18 cellular contexts compared by ENCODE assay signal in genomic region chr3:29011441-29011840, GRCh38.
DNase-seq lines count a peak whose midpoint lies in the region; ATAC-seq and TF ChIP-seq lines count a peak whose summit lies in the region.
"Had no signal": no experiment of that assay in that cellular context is flagged by ENCODE, and none has a peak within 500 bp of the region (broad histone marks: within the 10 kb centered on the region; RNA-seq: fewer than 3 reads in every experiment).

No MANE protein-coding gene starts in this region.

- H3K27ac ChIP-seq in left ventricle myocardium inferior (replicated peaks) = no peak overlapping the region
- H3K27ac ChIP-seq: BLaER1, GM23248, HL-60 had no signal

- H3K36me3 ChIP-seq in left ventricle myocardium inferior = no peaks in the 10 kb centered on the region
- H3K36me3 ChIP-seq: BLaER1, HAP-1 had no signal

- H3K27me3 ChIP-seq in left ventricle myocardium inferior (ENCODE audit: low read depth) = no peaks in the 10 kb centered on the region
- H3K27me3 ChIP-seq: BLaER1 had no signal

- H3K4me1 ChIP-seq in left ventricle myocardium inferior = no peaks in the 10 kb centered on the region
- H3K4me1 ChIP-seq: BLaER1, HAP-1 had no signal

- no peaks in the 10 kb centered on the region for H3K9me3 ChIP-seq in left ventricle myocardium inferior (replicated peaks)
- H3K9me3 ChIP-seq: BLaER1, HAP-1 had no signal

- TF ChIP-seq CTCF in astrocyte of the cerebellum (IDR thresholded peaks at IDR 0.05; ENCODE audit: low read depth, low read length, missing control alignments) (no peak), left ventricle myocardium inferior (IDR thresholded peaks at IDR 0.05; ENCODE audit: borderline replicate concordance) (no peak)

- H3K4me3 ChIP-seq in astrocyte of the cerebellum (ENCODE audit: low read depth, low read length) (no peak overlapping the region), left ventricle myocardium inferior (no peak overlapping the region)
- H3K4me3 ChIP-seq: BLaER1, GM23248, HAP-1 had no signal

- intact Hi-C loops in left ventricle myocardium inferior (cut with micrococcal nuclease) = no loop called here

- in situ Hi-C loops in astrocyte of the cerebellum (cut with HindIII; ENCODE audit: low sequenced_read_pairs) = no loop called here

- ATAC-seq in GM19397 (IDR thresholded peaks at IDR 0.05; ENCODE audit: unreplicated experiment) = no peak

- DNase-seq in NCI-H2171 treated with DMSO at 0.1 percent for 48 hours (lab: John Stamatoyannopoulos, UW) = peak; percentile 28
- no peak for DNase-seq in NCI-H2171 (lab: John Stamatoyannopoulos, UW)
- DNase-seq in astrocyte of the cerebellum (ENCODE audit: low read depth) = peak; percentile 11
- peak; percentile 20 for DNase-seq in medulla oblongata (ENCODE audit: extremely low spot score)
- peak; percentile 19 for DNase-seq in pons (ENCODE audit: low spot score)
- DNase-seq in left ventricle myocardium inferior = no peak
- no peak for DNase-seq in middle frontal gyrus (ENCODE audit: extremely low spot score, low spot score)
- DNase-seq: 8988T; Calu3; CD4-positive, alpha-beta memory T cell; DMS79 treated with DMSO at 0.1 percent for 48 hours; GF-D8; GM23248; IMR-90 had no signal

Comparison
In these comparisons a context has a peak if more than half of its experiments do, and no peak if none do; other contexts are left out.
1. DNase-seq: peak in NCI-H2171 treated with DMSO at 0.1 percent for 48 hours (single experiment), astrocyte of the cerebellum (single experiment), medulla oblongata (single experiment) and pons (single experiment); none in NCI-H2171 (single experiment), left ventricle myocardium inferior (single experiment) and middle frontal gyrus (single experiment).